ENCODE assay signal across 1 cellular context in genomic region chr5:53482717-53483638, GRCh38.
TF ChIP-seq lines count a peak whose summit lies in the region.

No MANE protein-coding gene starts in this region.

TF ChIP-seq in HepG2, 621 proteins besides CTCF, POLR2A, EP300 and RAD21 (continued from another document and continues in another):
- TF ChIP-seq SNAPC4 (CRISPR knock-in tag; IDR thresholded peaks at IDR 0.05) (no peak), NFKBIZ (CRISPR knock-in tag; IDR thresholded peaks at IDR 0.05) (no peak; the same call in 1 of the 2 replicates), MTF2 (CRISPR knock-in tag; IDR thresholded peaks at IDR 0.05; ENCODE audit: borderline replicate concordance) (0 out of 2 replicates have a peak, but pooled peaks have one; percentile 66), ZNF552 (CRISPR knock-in tag; IDR thresholded peaks at IDR 0.05; ENCODE audit: borderline replicate concordance) (peak; percentile 58; the same call in 1 of the 2 replicates), ZNF777 (CRISPR knock-in tag; IDR thresholded peaks at IDR 0.05) (no peak; the same call in 1 of the 2 replicates), KDM6A (CRISPR knock-in tag; IDR thresholded peaks at IDR 0.05; ENCODE audit: low read depth) (peak; percentile 49), ZNF670 (CRISPR knock-in tag; IDR thresholded peaks at IDR 0.05; ENCODE audit: borderline replicate concordance) (no peak; the same call in 1 of the 2 replicates), RAD51 (IDR thresholded peaks at IDR 0.05; ENCODE audit: borderline replicate concordance) (no peak), ZNF33A (CRISPR knock-in tag; IDR thresholded peaks at IDR 0.05; ENCODE audit: borderline replicate concordance) (no peak), HNRNPH1 (optimal IDR thresholded peaks at IDR 0.05; ENCODE audit: low read depth, low read length) (no peak), NCOA5 (CRISPR knock-in tag; IDR thresholded peaks at IDR 0.05) (no peak), MAFF (IDR thresholded peaks at IDR 0.05; ENCODE audit: low read depth, low read length) (no peak), CBX5 (CRISPR knock-in tag; IDR thresholded peaks at IDR 0.05; ENCODE audit: borderline replicate concordance) (0 out of 2 replicates have a peak, but pooled peaks have one; percentile 67), ZNF7 (CRISPR knock-in tag; IDR thresholded peaks at IDR 0.05) (no peak), JDP2 (CRISPR knock-in tag; IDR thresholded peaks at IDR 0.05; ENCODE audit: borderline replicate concordance) (no peak), MTA1 (CRISPR knock-in tag; IDR thresholded peaks at IDR 0.05; ENCODE audit: borderline replicate concordance) (peak; percentile 88; the same call in 1 of the 2 replicates), HMGXB3 (CRISPR knock-in tag; IDR thresholded peaks at IDR 0.05; ENCODE audit: borderline replicate concordance) (peak; percentile 81), ZBTB20 (CRISPR knock-in tag; IDR thresholded peaks at IDR 0.05; ENCODE audit: borderline replicate concordance, low read depth) (peak; percentile 54; the same call in 1 of the 2 replicates), SMAD3 (CRISPR knock-in tag; IDR thresholded peaks at IDR 0.05) (peak; percentile 77; the same call in 1 of the 2 replicates), ZSCAN5A (CRISPR knock-in tag; IDR thresholded peaks at IDR 0.05; ENCODE audit: borderline replicate concordance) (peak; percentile 57; the same call in 1 of the 2 replicates), SALL2 (CRISPR knock-in tag; IDR thresholded peaks at IDR 0.05) (0 out of 2 replicates have a peak, but pooled peaks have one; percentile 24), HMG20B (CRISPR knock-in tag; conservative IDR thresholded peaks at IDR 0.05) (0 out of 2 replicates have a peak, but pooled peaks have one; percentile 40), ZNF251 (CRISPR knock-in tag; IDR thresholded peaks at IDR 0.05) (no peak), RBFOX2 (IDR thresholded peaks at IDR 0.05; ENCODE audit: low read depth, low read length) (peak; percentile 56), CENPT (CRISPR knock-in tag; IDR thresholded peaks at IDR 0.05; ENCODE audit: low read depth) (peak; percentile 58; the same call in 1 of the 2 replicates), SRSF9 (IDR thresholded peaks at IDR 0.05; ENCODE audit: borderline replicate concordance, insufficient read depth, low read depth, low read length, poor library complexity, severe bottlenecking) (no peak), ZFP41 (CRISPR knock-in tag; IDR thresholded peaks at IDR 0.05; ENCODE audit: borderline replicate concordance) (no peak), ZNF768 (CRISPR knock-in tag; IDR thresholded peaks at IDR 0.05) (no peak), POGK (CRISPR knock-in tag; conservative IDR thresholded peaks at IDR 0.05) (no peak), ARNT (IDR thresholded peaks at IDR 0.05) (no peak), ARID5B (CRISPR knock-in tag; IDR thresholded peaks at IDR 0.05) (peak; percentile 94), PBX3 (CRISPR knock-in tag; IDR thresholded peaks at IDR 0.05; ENCODE audit: borderline replicate concordance) (no peak), SMAD1 (CRISPR knock-in tag; IDR thresholded peaks at IDR 0.05; ENCODE audit: borderline replicate concordance, low read depth) (0 out of 2 replicates have a peak, but pooled peaks have one; percentile 28), GATAD2A (CRISPR knock-in tag; IDR thresholded peaks at IDR 0.05) (peak; percentile 93), ZNF143 (CRISPR knock-in tag; IDR thresholded peaks at IDR 0.05) (peak; percentile 42), ZNF317 (CRISPR knock-in tag; IDR thresholded peaks at IDR 0.05) (no peak), IKZF4 (CRISPR knock-in tag; IDR thresholded peaks at IDR 0.05; ENCODE audit: borderline replicate concordance, low read depth, not compliant biosample characterization) (no peak), ZUFSP (CRISPR knock-in tag; IDR thresholded peaks at IDR 0.05; ENCODE audit: borderline replicate concordance) (no peak), THAP7 (CRISPR knock-in tag; IDR thresholded peaks at IDR 0.05) (no peak)
